ENCODE assay signal across 9 cellular contexts in the genomic region with DNA sequence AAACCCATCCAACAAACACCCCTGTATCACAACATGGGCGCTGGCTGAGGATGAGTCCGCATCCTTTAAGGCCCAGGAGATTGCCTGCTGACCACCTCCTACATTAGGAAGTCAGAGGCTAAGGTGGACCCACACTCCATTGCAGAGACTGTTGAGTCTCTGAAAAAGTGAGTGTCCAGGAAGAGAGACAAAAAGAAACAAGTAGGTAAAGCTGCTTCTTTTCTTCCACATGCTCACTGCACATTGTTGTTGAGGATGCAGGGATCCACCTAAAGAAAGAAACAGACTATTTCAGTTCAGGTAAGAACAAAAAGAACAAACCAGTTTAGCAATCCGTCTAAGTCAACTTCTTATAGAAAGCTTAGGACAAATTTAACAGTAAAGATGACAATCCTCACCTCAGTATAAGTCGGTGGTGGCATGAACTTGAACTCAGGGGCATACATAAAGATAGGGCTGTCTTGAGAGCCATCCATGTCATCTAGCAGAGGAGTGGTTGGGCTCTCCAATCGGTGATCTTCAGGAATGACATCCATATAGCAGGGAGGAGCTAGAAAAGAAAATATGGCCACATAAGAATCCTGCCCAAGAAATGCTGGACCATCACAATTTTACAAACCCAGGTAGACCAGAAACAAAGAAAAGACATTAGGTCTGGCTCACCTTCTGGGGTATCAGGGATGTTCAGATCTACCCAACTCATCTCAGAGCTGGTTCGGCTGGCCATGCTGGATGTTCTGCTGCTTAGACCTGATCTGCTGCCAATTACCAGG. TPM values are rescaled to one million over a fixed set of nuclear protein-coding genes. Genes with fewer than 3 reads are reported as not detected.
DNase-seq lines count a peak whose midpoint lies in the region; ATAC-seq, FAIRE-seq and TF ChIP-seq lines count a peak whose summit lies in the region.
"Had no signal": no experiment of that assay in that cellular context is flagged by ENCODE, and none has a peak within 500 bp of the region (broad histone marks: within the 10 kb centered on the region; RNA-seq: fewer than 3 reads in every experiment).

No MANE protein-coding gene starts in this region.

- no peak overlapping the region for H2BK20ac ChIP-seq in H1 (ENCODE audit: low read length)

- DNase-seq in CD4-positive, alpha-beta memory T cell, result no peak
- DNase-seq in PC-9 (no peak), H1 (ENCODE audit: low read depth in 1 of 2, low spot score in 2 of 2) (no peak), osteoblast (ENCODE audit: insufficient read length, low spot score, missing footprints) (no peak), foreskin melanocyte (no peak), DMS53 (lab: John Stamatoyannopoulos, UW) (no peak), NCI-H82 (lab: John Stamatoyannopoulos, UW) (no peak)
- DNase-seq: NCI-H524 had no signal

- no peak overlapping the region for H2BK5ac ChIP-seq in H1 (ENCODE audit: low read depth, low read length)

- peaks cover 71% of the 10 kb centered on the region for H3F3A ChIP-seq in PC-9 (ENCODE audit: insufficient read depth, low read depth)

- H3K56ac ChIP-seq in H1 (replicated peaks; ENCODE audit: insufficient read length, low read depth, low read length), result no peak overlapping the region

- no peak for TF ChIP-seq POLR2A in H1 (IDR thresholded peaks at IDR 0.05; ENCODE audit: control extremely low read depth in 1 of 2, low read depth in 2 of 2, low read length in 2 of 2)

- TF ChIP-seq CTCF in PC-9 (conservative IDR thresholded peaks at IDR 0.05), result no peak
- no peak for TF ChIP-seq CTCF in H1 (IDR thresholded peaks at IDR 0.05; ENCODE audit: control extremely low read depth in 1 of 3, insufficient read depth in 1 of 3, low read depth in 1 of 3, low read length in 3 of 3)
- no peak for TF ChIP-seq CTCF in osteoblast (IDR thresholded peaks at IDR 0.05; ENCODE audit: extremely low read depth, low read depth, low read length)

- peak overlapping the region; percentile 91 for H3K4me2 ChIP-seq in PC-9
- H3K4me2 ChIP-seq in H1 (ENCODE audit: insufficient read depth in 1 of 2, low read depth in 2 of 2, low read length in 2 of 2), result peak overlapping the region; percentile 83 to 96
- peak overlapping the region; percentile 92 for H3K4me2 ChIP-seq in osteoblast (ENCODE audit: insufficient read depth, low read length)

- peaks cover 9% of the 10 kb centered on the region for H3K23me2 ChIP-seq in H1 (ENCODE audit: low read depth, low read length)

- H3K27me3 Mint-ChIP-seq in CD4-positive, alpha-beta memory T cell, result no peaks in the 10 kb centered on the region

- no peak overlapping the region for H3K14ac ChIP-seq in H1 (ENCODE audit: insufficient read length)

- H3K36me3 ChIP-seq in CD4-positive, alpha-beta memory T cell (ENCODE audit: insufficient read depth, low read length), result peaks cover 37% of the 10 kb centered on the region
- H3K36me3 ChIP-seq in PC-9 (ENCODE audit: low read depth) (peaks cover 36% of the 10 kb centered on the region), H1 (ENCODE audit: control insufficient read depth in 2 of 4, insufficient read depth in 4 of 4, low read length in 3 of 4) (peaks cover 17 to 35% (median 25%) of the 10 kb centered on the region in 4 experiments), osteoblast (ENCODE audit: insufficient read depth, low read length) (peaks cover 38% of the 10 kb centered on the region)

- CTCF ChIA-PET in CD4-positive, alpha-beta memory T cell (lab: Charles Lee; ENCODE audit: partially characterized antibody), result interaction anchor here (1.0 to 16.1 kb wide), 4 partner anchors 9 to 42 kb away, joined by 3 to 224 read pairs (median 88); no protein-coding TSS in a partner anchor
- CTCF ChIA-PET in PC-9 (lab: Charles Lee) (interaction anchor here (0.6 kb wide), 1 partner anchor 10 kb away, joined by 3 read pairs; no protein-coding TSS in a partner anchor), H1 (lab: Charles Lee; ENCODE audit: partially characterized antibody) (interaction anchor here (0.9 to 12.6 kb wide), 4 partner anchors 10 to 15 kb away, joined by 3 to 93 read pairs (median 4); no protein-coding TSS in a partner anchor)

- H3K4me1 Mint-ChIP-seq in CD4-positive, alpha-beta memory T cell, result peaks cover 35 to 81% (median 45%) of the 10 kb centered on the region in 4 donors

- no peak for ATAC-seq in HG03139 (IDR thresholded peaks at IDR 0.05; ENCODE audit: unreplicated experiment)

- H3K27ac Mint-ChIP-seq in CD4-positive, alpha-beta memory T cell, result peak overlapping the region; percentile 94 to 99 (median 97)

- FAIRE-seq in H1 (lab: Jason Lieb, UNC), result no peak

- POLR2A ChIA-PET in CD4-positive, alpha-beta memory T cell (lab: Charles Lee; ENCODE audit: partially characterized antibody), result interaction anchor here (1.2 to 29.8 kb wide), 9 partner anchors 6 to 148 kb away, joined by 3 to 1967 read pairs (median 44); a partner anchor contains a TSS
- POLR2A ChIA-PET in PC-9 (lab: Charles Lee; ENCODE audit: unreplicated experiment) (interaction anchor here (0.6 to 0.7 kb wide), 3 partner anchors 8 to 79 kb away, joined by 3 read pairs; no protein-coding TSS in a partner anchor), H1 (lab: Charles Lee; ENCODE audit: partially characterized antibody) (interaction anchor here (0.8 to 13.4 kb wide), 8 partner anchors 11 to 137 kb away, joined by 3 to 218 read pairs (median 6); a partner anchor contains a TSS)

- peaks cover 0 to 19% (median 3%) of the 10 kb centered on the region in 8 donors for H3K9me3 Mint-ChIP-seq in CD4-positive, alpha-beta memory T cell

- peak overlapping the region; percentile 96 to 99 (median 98) for H3K4me3 Mint-ChIP-seq in CD4-positive, alpha-beta memory T cell

- no peak overlapping the region for H4K5ac ChIP-seq in H1 (ENCODE audit: insufficient read length, low read depth, low read length)

- no peak overlapping the region for H3K23ac ChIP-seq in H1 (ENCODE audit: insufficient read length)

- peaks cover 48 to 62% of the 10 kb centered on the region in 2 donors for H3K36me3 Mint-ChIP-seq in CD4-positive, alpha-beta memory T cell

- H3K27ac ChIP-seq in CD4-positive, alpha-beta memory T cell (ENCODE audit: low read depth, low read length), result peak overlapping the region; percentile 75
- H3K27ac ChIP-seq in PC-9, result no peak overlapping the region
- no peak overlapping the region for H3K27ac ChIP-seq in H1 (ENCODE audit: low read depth, low read length)
- H3K27ac ChIP-seq in osteoblast (ENCODE audit: low read depth, low read length), result no peak overlapping the region

- H3K79me2 ChIP-seq in PC-9 (ENCODE audit: low read depth) (peaks cover 40% of the 10 kb centered on the region), H1 (ENCODE audit: control insufficient read depth in 1 of 2, insufficient read depth in 2 of 2, low read length in 2 of 2) (peaks cover 4 to 27% of the 10 kb centered on the region in 2 experiments; a peak in 3 of 4 replicates), osteoblast (ENCODE audit: insufficient read depth, low read length) (peaks cover 40% of the 10 kb centered on the region)

- peaks cover 6% of the 10 kb centered on the region; the same call in 1 of the 2 replicates for H3K79me1 ChIP-seq in H1 (ENCODE audit: low read depth, low read length)

- H4K8ac ChIP-seq in H1 (ENCODE audit: extremely low read depth, insufficient read depth, low read length), result no peak overlapping the region

- intact Hi-C loops in CD4-positive, alpha-beta memory T cell (cut with micrococcal nuclease), result no loop called here
- intact Hi-C loops in PC-9 (cut with micrococcal nuclease; ENCODE audit: unreplicated experiment), result loop anchor here (2.0 kb wide), 1 partner anchor 31 kb away; no protein-coding TSS in a partner anchor

- H2BK15ac ChIP-seq in H1 (ENCODE audit: low read length), result no peak overlapping the region

- no peak overlapping the region for H2AFZ ChIP-seq in PC-9
- H2AFZ ChIP-seq in H1 (ENCODE audit: low read length), result no peak overlapping the region
- no peak overlapping the region for H2AFZ ChIP-seq in osteoblast (ENCODE audit: low read length)

- no peaks in the 10 kb centered on the region for H3K9me2 ChIP-seq in PC-9 (ENCODE audit: insufficient read depth)

- H4K91ac ChIP-seq in H1 (replicated peaks; ENCODE audit: insufficient read length, low read length), result no peak overlapping the region

- H2BK12ac ChIP-seq in H1 (ENCODE audit: low read depth, low read length), result no peak overlapping the region

- WGBS in H1 (ENCODE audit: extremely low coverage in 1 of 2, insufficient coverage in 1 of 2, insufficient read length in 1 of 2, insufficient replicate concordance in 2 of 2, low coverage in 1 of 2, low lambda C conversion rate in 2 of 2, missing lambda C conversion rate in 1 of 2), 2 experiments, result 83% methylated on average over 6 of the region's 6 CpGs; no CpG with 5 or more reads in 1 of the 2 experiments

- no peak overlapping the region; a peak in 1 of 7 replicates for H3K9ac ChIP-seq in H1 (replicated peaks in 1 of 4; ENCODE audit: extremely low read depth in 1 of 4, low read depth in 3 of 4, low read length in 3 of 4)

- H2BK120ac ChIP-seq in H1 (replicated peaks; ENCODE audit: low read depth, low read length), result no peak overlapping the region

- H3K4me3 ChIP-seq in CD4-positive, alpha-beta memory T cell (ENCODE audit: low read length in 2 of 2), result peak overlapping the region; percentile 97 to 99
- peak overlapping the region; percentile 93 for H3K4me3 ChIP-seq in PC-9
- peak overlapping the region; percentile 89 to 96 (median 93); a peak in 6 of 8 replicates for H3K4me3 ChIP-seq in H1 (ENCODE audit: extremely low read depth in 1 of 4, insufficient read depth in 2 of 4, low read depth in 3 of 4, low read length in 4 of 4)
- H3K4me3 ChIP-seq in osteoblast (ENCODE audit: insufficient read depth, low read length), result peak overlapping the region; percentile 91

- peaks cover 43% of the 10 kb centered on the region for H3K4me1 ChIP-seq in CD4-positive, alpha-beta memory T cell (ENCODE audit: insufficient read depth, low read length)
- H3K4me1 ChIP-seq in PC-9 (replicated peaks; ENCODE audit: insufficient read depth) (peaks cover 62% of the 10 kb centered on the region), H1 (replicated peaks in 1 of 4; ENCODE audit: control insufficient read depth in 3 of 4, insufficient read depth in 4 of 4, low read length in 3 of 4) (peaks cover 2 to 8% (median 5%) of the 10 kb centered on the region in 4 experiments; a peak in 4 of 7 replicates), osteoblast (ENCODE audit: insufficient read depth, low read length) (peaks cover 29% of the 10 kb centered on the region)

- no peaks in the 10 kb centered on the region for H3K27me3 ChIP-seq in CD4-positive, alpha-beta memory T cell (ENCODE audit: insufficient read depth, low read length)
- H3K27me3 ChIP-seq in PC-9 (ENCODE audit: insufficient read depth, low read depth), result no peaks in the 10 kb centered on the region
- no peaks in the 10 kb centered on the region for H3K27me3 ChIP-seq in H1 (replicated peaks in 1 of 4; ENCODE audit: control insufficient read depth in 3 of 4, extremely low read depth in 1 of 4, insufficient read depth in 3 of 4, low read length in 3 of 4)
- H3K27me3 ChIP-seq in osteoblast (ENCODE audit: insufficient read depth, low read length), result no peaks in the 10 kb centered on the region

- no peak overlapping the region for H3K18ac ChIP-seq in H1 (ENCODE audit: extremely low read depth, low read length)

- no peak for TF ChIP-seq EP300 in H1 (IDR thresholded peaks at IDR 0.05; ENCODE audit: borderline replicate concordance in 1 of 2, low read depth in 2 of 2, low read length in 2 of 2)

- TF ChIP-seq RAD21 in H1 (IDR thresholded peaks at IDR 0.05 in 1 of 2, conservative IDR thresholded peaks at IDR 0.05 in 1 of 2; ENCODE audit: low read depth in 2 of 2, low read length in 2 of 2), result no peak

- H2AK5ac ChIP-seq in H1 (ENCODE audit: low read depth, low read length), result no peak overlapping the region

- no peak overlapping the region for H3K4ac ChIP-seq in H1 (replicated peaks; ENCODE audit: insufficient read length, low read depth, low read length)

- no TSS peak for BruUV-seq in PC-9 (replicated peaks; lab: Mats Ljungman, UMichigan)

- H4K20me1 ChIP-seq in PC-9 (ENCODE audit: insufficient read depth), result peaks cover 41% of the 10 kb centered on the region
- H4K20me1 ChIP-seq in H1 (replicated peaks in 1 of 2; ENCODE audit: control insufficient read depth in 1 of 2, insufficient read depth in 2 of 2, low read length in 2 of 2), result peaks cover 0 to 2% of the 10 kb centered on the region in 2 experiments
- H4K20me1 ChIP-seq in osteoblast (ENCODE audit: insufficient read depth, low read length), result peaks cover 43% of the 10 kb centered on the region

- H3K9me3 ChIP-seq in CD4-positive, alpha-beta memory T cell (ENCODE audit: control insufficient read depth in 1 of 2, low read length in 2 of 2), result no peaks in the 10 kb centered on the region
- H3K9me3 ChIP-seq in PC-9 (ENCODE audit: insufficient read depth, low read depth) (no peaks in the 10 kb centered on the region), H1 (ENCODE audit: insufficient read depth in 2 of 2, low read depth in 1 of 2, low read length in 1 of 2) (no peaks in the 10 kb centered on the region), osteoblast (ENCODE audit: low read depth, low read length) (no peaks in the 10 kb centered on the region)

RNA-seq across cellular contexts. Expression of a gene that starts 2.6 kb away (rescaled TPM):
- 100 to 1,000 TPM; 933 to 985 TPM for total RNA-seq in CD4-positive, alpha-beta memory T cell
- 1,000 to 10,000 TPM; 4,275 to 4,310 TPM for polyA plus RNA-seq in CD4-positive, alpha-beta memory T cell
- total RNA-seq in PC-9 (2021) (95.7 and 131 TPM in 2 replicates), osteoblast (400 and 529 TPM in 2 replicates)
- 10.3 and 12.3 TPM in 2 replicates for total RNA-seq in H1 (2021; fragmentation: NEBNext Ultra II Directional; extraction: Animal tissue kit (Norgen Biotek cat#: 25700))
- polyA plus RNA-seq in H1 (2011; rRNA removed), result 33.4 and 56.8 TPM in 2 replicates
- 50.4 TPM for polyA plus RNA-seq in H1 (2011; cell fraction: cytosol; rRNA removed)
- polyA plus RNA-seq in H1 (2011; cell fraction: nucleus; rRNA removed), result 73.4 TPM
- 14.6 to 27.3 TPM (median 22.1 TPM) in 4 replicates for polyA plus RNA-seq in H1 (2012, experiment 1 of 2)
- polyA plus RNA-seq in H1 (2012, experiment 2 of 2), result 4.6 TPM
- 9.4 TPM for polyA plus RNA-seq in H1 (2013, experiment 1 of 2)
- polyA plus RNA-seq in H1 (2013, experiment 2 of 2), result 8.5 TPM
- 91.1 and 129 TPM in 2 replicates for polyA minus RNA-seq in H1 (2011; rRNA and poly(A)+ RNA removed)
- polyA minus RNA-seq in H1 (2011; cell fraction: cytosol; rRNA and poly(A)+ RNA removed), result 56.7 TPM
- polyA minus RNA-seq in H1 (2011; cell fraction: nucleus; rRNA and poly(A)+ RNA removed), result 171 TPM

RNA-seq across cellular contexts. Expression of a gene that starts 27.7 kb away (rescaled TPM):
- total RNA-seq in CD4-positive, alpha-beta memory T cell, result not detected
- not detected for polyA plus RNA-seq in CD4-positive, alpha-beta memory T cell
- not detected in 2 replicates for total RNA-seq in PC-9 (2021)
- 0.32 and 0.46 TPM in 2 replicates for total RNA-seq in H1 (2021; fragmentation: NEBNext Ultra II Directional; extraction: Animal tissue kit (Norgen Biotek cat#: 25700))
- polyA plus RNA-seq in H1 (2011; rRNA removed), result 0.42 and 0.70 TPM in 2 replicates
- polyA plus RNA-seq in H1 (2011; cell fraction: cytosol; rRNA removed), result 0.58 TPM
- polyA plus RNA-seq in H1 (2011; cell fraction: nucleus; rRNA removed), result 0.37 TPM
- polyA plus RNA-seq in H1 (2012, experiment 1 of 2), result 0.15 to 0.51 TPM (median 0.34 TPM) in 4 replicates
- polyA plus RNA-seq in H1 (2012, experiment 2 of 2), result 0.14 TPM
- polyA plus RNA-seq in H1 (2013, experiment 1 of 2), result 0.20 TPM
- 0.18 TPM for polyA plus RNA-seq in H1 (2013, experiment 2 of 2)
- polyA minus RNA-seq in H1 (2011; rRNA and poly(A)+ RNA removed), result 0.47 and 0.63 TPM in 2 replicates
- not detected for polyA minus RNA-seq in H1 (2011; cell fraction: cytosol; rRNA and poly(A)+ RNA removed)
- polyA minus RNA-seq in H1 (2011; cell fraction: nucleus; rRNA and poly(A)+ RNA removed), result not detected
- not detected in 2 replicates for total RNA-seq in osteoblast

RNA-seq across cellular contexts. Expression of a gene that starts 29.3 kb away (rescaled TPM):
- 10 to 100 TPM; 36.6 to 38.3 TPM for total RNA-seq in CD4-positive, alpha-beta memory T cell
- polyA plus RNA-seq in CD4-positive, alpha-beta memory T cell, result 100 to 1,000 TPM in 1 of 2 donors, 10 to 100 TPM in 1; 95.3 to 164 TPM
- total RNA-seq in PC-9 (2021) (7.2 and 10.6 TPM in 2 replicates), osteoblast (9.4 and 13.3 TPM in 2 replicates)
- total RNA-seq in H1 (2021; fragmentation: NEBNext Ultra II Directional; extraction: Animal tissue kit (Norgen Biotek cat#: 25700)), result 2.3 and 3.1 TPM in 2 replicates
- 3.5 and 3.9 TPM in 2 replicates for polyA plus RNA-seq in H1 (2011; rRNA removed)
- 5.2 TPM for polyA plus RNA-seq in H1 (2011; cell fraction: cytosol; rRNA removed)
- 3.2 TPM for polyA plus RNA-seq in H1 (2011; cell fraction: nucleus; rRNA removed)
- 4.7 to 7.1 TPM (median 5.3 TPM) in 4 replicates for polyA plus RNA-seq in H1 (2012, experiment 1 of 2)
- 1.7 TPM for polyA plus RNA-seq in H1 (2012, experiment 2 of 2)
- polyA plus RNA-seq in H1 (2013, experiment 1 of 2), result 4.5 TPM
- 4.8 TPM for polyA plus RNA-seq in H1 (2013, experiment 2 of 2)
- polyA minus RNA-seq in H1 (2011; rRNA and poly(A)+ RNA removed), result 1.5 and 1.6 TPM in 2 replicates
- polyA minus RNA-seq in H1 (2011; cell fraction: cytosol; rRNA and poly(A)+ RNA removed), result 1.5 TPM
- 2.0 TPM for polyA minus RNA-seq in H1 (2011; cell fraction: nucleus; rRNA and poly(A)+ RNA removed)

RNA-seq across cellular contexts. Expression of a gene that starts 29.4 kb away (rescaled TPM):
- total RNA-seq in CD4-positive, alpha-beta memory T cell, result 1 to 10 TPM; 1.8 to 2.1 TPM
- under 1 TPM in 1 of 2 donors, not detected in 1; 0.60 TPM for polyA plus RNA-seq in CD4-positive, alpha-beta memory T cell
- total RNA-seq in PC-9 (2021) (0.33 and 0.50 TPM in 2 replicates), osteoblast (0.59 and 1.1 TPM in 2 replicates)
- 0.20 and 0.46 TPM in 2 replicates for total RNA-seq in H1 (2021; fragmentation: NEBNext Ultra II Directional; extraction: Animal tissue kit (Norgen Biotek cat#: 25700))
- 0.15 and 0.19 TPM in 2 replicates for polyA plus RNA-seq in H1 (2011; rRNA removed)
- polyA plus RNA-seq in H1 (2011; cell fraction: cytosol; rRNA removed), result 0.10 TPM
- 0.33 TPM for polyA plus RNA-seq in H1 (2011; cell fraction: nucleus; rRNA removed)
- 0.18 to 0.33 TPM (median 0.26 TPM) in 4 replicates for polyA plus RNA-seq in H1 (2012, experiment 1 of 2)
- 0.22 TPM for polyA plus RNA-seq in H1 (2012, experiment 2 of 2)
- 0.08 TPM for polyA plus RNA-seq in H1 (2013, experiment 1 of 2)
- 0.13 TPM for polyA plus RNA-seq in H1 (2013, experiment 2 of 2)
- polyA minus RNA-seq in H1 (2011; rRNA and poly(A)+ RNA removed), result 0.07 and 0.47 TPM in 2 replicates
- not detected for polyA minus RNA-seq in H1 (2011; cell fraction: cytosol; rRNA and poly(A)+ RNA removed)
- polyA minus RNA-seq in H1 (2011; cell fraction: nucleus; rRNA and poly(A)+ RNA removed), result 0.70 TPM

RNA-seq across cellular contexts. Expression of a gene that starts 36.0 kb away (rescaled TPM):
- total RNA-seq in CD4-positive, alpha-beta memory T cell, result 10 to 100 TPM; 64.5 to 66.1 TPM
- polyA plus RNA-seq in CD4-positive, alpha-beta memory T cell, result 10 to 100 TPM; 35.3 to 35.7 TPM
- total RNA-seq in PC-9 (2021) (0.48 and 0.50 TPM in 2 replicates), osteoblast (33.3 and 33.7 TPM in 2 replicates)
- 2.9 and 3.0 TPM in 2 replicates for total RNA-seq in H1 (2021; fragmentation: NEBNext Ultra II Directional; extraction: Animal tissue kit (Norgen Biotek cat#: 25700))
- polyA plus RNA-seq in H1 (2011; rRNA removed), result 3.7 and 3.8 TPM in 2 replicates
- 2.9 TPM for polyA plus RNA-seq in H1 (2011; cell fraction: cytosol; rRNA removed)
- 0.67 TPM for polyA plus RNA-seq in H1 (2011; cell fraction: nucleus; rRNA removed)
- polyA plus RNA-seq in H1 (2012, experiment 1 of 2), result 1.1 to 2.2 TPM (median 1.2 TPM) in 4 replicates
- 1.7 TPM for polyA plus RNA-seq in H1 (2012, experiment 2 of 2)
- 1.9 TPM for polyA plus RNA-seq in H1 (2013, experiment 1 of 2)
- polyA plus RNA-seq in H1 (2013, experiment 2 of 2), result 2.0 TPM
- 2.7 TPM in 2 replicates for polyA minus RNA-seq in H1 (2011; rRNA and poly(A)+ RNA removed)
- 1.7 TPM for polyA minus RNA-seq in H1 (2011; cell fraction: cytosol; rRNA and poly(A)+ RNA removed)
- 1.3 TPM for polyA minus RNA-seq in H1 (2011; cell fraction: nucleus; rRNA and poly(A)+ RNA removed)
